14 cellular contexts compared by ENCODE assay signal in genomic region chr5:158967566-158967965, GRCh38.
DNase-seq lines count a peak whose midpoint lies in the region; ATAC-seq and TF ChIP-seq lines count a peak whose summit lies in the region.
"Had no signal": no experiment of that assay in that cellular context is flagged by ENCODE, and none has a peak within 500 bp of the region (broad histone marks: within the 10 kb centered on the region; RNA-seq: fewer than 3 reads in every experiment).

No MANE protein-coding gene starts in this region.

- no peak overlapping the region for H3K27ac ChIP-seq in right lobe of liver

- no peaks in the 10 kb centered on the region for H3K27me3 ChIP-seq in right lobe of liver

- H3K4me1 ChIP-seq in right lobe of liver, result no peaks in the 10 kb centered on the region

- H3K9me3 ChIP-seq in right lobe of liver, result no peaks in the 10 kb centered on the region

- H3K4me3 ChIP-seq in fibroblast of villous mesenchyme (ENCODE audit: low read depth, low read length) (no peak overlapping the region), right lobe of liver (no peak overlapping the region), lower leg skin (ENCODE audit: low read depth, poor library complexity, severe bottlenecking) (no peak overlapping the region)

- intact Hi-C loops in right lobe of liver (cut with DNase I), result no loop called here
- intact Hi-C loops in lower leg skin (cut with DNase I; ENCODE audit: low total_unique reads), result loop anchor here (2.0 kb wide), 1 partner anchor 29 kb away; no protein-coding TSS in a partner anchor

- WGBS in right lobe of liver (ENCODE audit: insufficient coverage, low coverage, low lambda C conversion rate, missing lambda C conversion rate), result 49% methylated on average over 2 of the region's 2 CpGs
- 71 to 72% methylated on average over 2 of the region's 2 CpGs for WGBS in lower leg skin, 2 donors

- TF ChIP-seq POLR2A in right lobe of liver (IDR thresholded peaks at IDR 0.05) (no peak), lower leg skin (IDR thresholded peaks at IDR 0.05) (no peak)

- ATAC-seq in GM21390 (IDR thresholded peaks at IDR 0.05; ENCODE audit: unreplicated experiment), result no peak
- no peak for ATAC-seq in right lobe of liver
- ATAC-seq: activated CD8-positive, alpha-beta memory T cell treated with anti-CD3 and anti-CD28 coated beads, Interleukin-2, amount 10 ng/mL, durations not matched to agents 7 days and 5 days; natural killer cell treated with Interleukin-12 subunit alpha and Interleukin-12 subunit beta and Interleukin-15 and Interleukin-18, amount 100 ng/mL, for 72 hours had no signal

- DNase-seq in A172 (ENCODE audit: low spot score) (peak; percentile 19), H4 (ENCODE audit: low spot score) (peak; percentile 50), RPMI7951 (ENCODE audit: low read depth) (peak; percentile 84), fibroblast of villous mesenchyme (ENCODE audit: low read depth) (peak; percentile 21), right lobe of liver (no peak), 8988T (no peak), lower leg skin (ENCODE audit: low spot score in 2 of 2) (no peak)
- DNase-seq: activated CD8-positive, alpha-beta memory T cell treated with anti-CD3 and anti-CD28 coated beads, Interleukin-2, amount 10 ng/mL, durations not matched to agents 7 days and 5 days; anterior cingulate cortex; H9; NCI-H510A treated with DMSO at 0.1 percent for 48 hours; T-helper 2 cell had no signal

- TF ChIP-seq CTCF in fibroblast of villous mesenchyme (IDR thresholded peaks at IDR 0.05; ENCODE audit: insufficient read depth, low read depth, low read length) (no peak), right lobe of liver (IDR thresholded peaks at IDR 0.05) (no peak), lower leg skin (IDR thresholded peaks at IDR 0.05) (no peak)

- no peaks in the 10 kb centered on the region for H3K36me3 ChIP-seq in right lobe of liver

Comparison
In these comparisons a context has a peak if more than half of its experiments do, and no peak if none do; other contexts are left out.
1. DNase-seq: peak in A172 (single experiment), H4 (single experiment), RPMI7951 (single experiment) and fibroblast of villous mesenchyme (single experiment); none in right lobe of liver (0 of 3), 8988T (single experiment) and lower leg skin (0 of 2).